19 cellular contexts compared by ENCODE assay signal in genomic region chr12:115051378-115051777, GRCh38.
"Had no signal": no experiment of that assay in that cellular context is flagged by ENCODE, and none has a peak within 500 bp of the region (broad histone marks: within the 10 kb centered on the region; RNA-seq: fewer than 3 reads in every experiment).

No MANE protein-coding gene starts in this region.

- H3K27me3 ChIP-seq: SJSA1 had no signal

- H3K27ac ChIP-seq: HL-60, KMS-11, SJSA1 had no signal

- ATAC-seq: K562, T-cell had no signal

- H3K36me3 ChIP-seq: SJSA1 had no signal

- H3K4me1 ChIP-seq: SJSA1 had no signal

- DNase-seq: Kasumi-1, MM.1S, NCI-H1092 treated with DMSO at 0.1 percent for 48 hours, NCI-H1436, NCI-H187, NCI-H2081, NCI-H2227 treated with DMSO at 0.1 percent for 48 hours, NCI-H526, NCI-H774, Right ventricle myocardium superior, RPMI8226, SIG-M5, SK-N-SH, SW 1271, T-cell had no signal

- H3K9me3 ChIP-seq: SJSA1, SK-N-SH had no signal

- H3K4me3 ChIP-seq: K562, SJSA1 had no signal
